20 cellular contexts compared by ENCODE assay signal in genomic region chr4:76558391-76559235, GRCh38.
DNase-seq lines count a peak whose midpoint lies in the region; ATAC-seq and TF ChIP-seq lines count a peak whose summit lies in the region.
"Had no signal": no experiment of that assay in that cellular context is flagged by ENCODE, and none has a peak within 500 bp of the region (broad histone marks: within the 10 kb centered on the region; RNA-seq: fewer than 3 reads in every experiment).

No MANE protein-coding gene starts in this region.

- H3K18ac ChIP-seq in mesenchymal stem cell (ENCODE audit: low read depth in 1 of 2, low read length in 2 of 2) = no peak overlapping the region

- H2BK120ac ChIP-seq in mesenchymal stem cell (ENCODE audit: low read depth, low read length) = no peak overlapping the region

- H3K79me1 ChIP-seq in mesenchymal stem cell (replicated peaks; ENCODE audit: low read length, poor library complexity, severe bottlenecking) = no peaks in the 10 kb centered on the region

- no peak overlapping the region for H3K4me3 ChIP-seq in BLaER1
- H3K4me3 ChIP-seq in mesenchymal stem cell (ENCODE audit: insufficient read depth in 1 of 2, low read depth in 1 of 2, low read length in 2 of 2) = no peak overlapping the region
- H3K4me3 ChIP-seq: GM12878, heart right ventricle, sigmoid colon, suprapubic skin had no signal

- peak overlapping the region; percentile 46 for H3K27ac Mint-ChIP-seq in HFFc6

- DNase-seq in HFFc6 = peak; percentile 50
- peak; percentile 54 for DNase-seq in ecto neural progenitor cell (ENCODE audit: low spot score)
- no peak for DNase-seq in mesenchymal stem cell
- no peak for DNase-seq in cerebellum (ENCODE audit: low spot score)
- no peak for DNase-seq in NCI-H2107 (lab: John Stamatoyannopoulos, UW)
- DNase-seq: activated CD4-positive, alpha-beta T cell treated with anti-CD3 and anti-CD28 coated beads for 1 hour; activated naive CD4-positive, alpha-beta T cell treated with anti-CD3 and anti-CD28 coated beads, Interleukin-2, amount 50 U/mL, for 16 hours; activated T-cell treated with anti-CD3 and anti-CD28 coated beads, Interleukin-2, amount 50 U/mL, for 48 hours; DMS153; heart right ventricle; mammary epithelial cell; NCI-H1105; NCI-H2081 treated with DMSO at 0.1 percent for 48 hours; sigmoid colon had no signal

- H2BK5ac ChIP-seq in mesenchymal stem cell (ENCODE audit: low read depth, low read length, poor library complexity, severe bottlenecking) = no peak overlapping the region

- peak overlapping the region in 1 of 2 experiments; percentile 24 for H3K14ac ChIP-seq in mesenchymal stem cell (ENCODE audit: low read length in 2 of 2)

- H3K27me3 ChIP-seq in BLaER1 = no peaks in the 10 kb centered on the region
- H3K27me3 ChIP-seq in mesenchymal stem cell (ENCODE audit: control insufficient read depth in 1 of 2, insufficient read depth in 1 of 2, low read length in 2 of 2) = no peaks in the 10 kb centered on the region
- H3K27me3 ChIP-seq: heart right ventricle, sigmoid colon, suprapubic skin had no signal

- no peak overlapping the region for H2AFZ ChIP-seq in mesenchymal stem cell (ENCODE audit: low read depth, low read length)
- H2AFZ ChIP-seq: parathyroid adenoma had no signal

- H2BK12ac ChIP-seq in mesenchymal stem cell (ENCODE audit: low read length in 2 of 2) = no peak overlapping the region

- no peak overlapping the region for H3K4ac ChIP-seq in mesenchymal stem cell (ENCODE audit: low read depth in 1 of 2, low read length in 2 of 2)

- H3K4me3 Mint-ChIP-seq in HFFc6 = no peak overlapping the region

- H3K36me3 Mint-ChIP-seq in HFFc6 (ENCODE audit: low read depth) = peaks cover 9% of the 10 kb centered on the region

- H3K23ac ChIP-seq in mesenchymal stem cell (ENCODE audit: low read length in 2 of 2) = no peak overlapping the region

- peaks cover 69% of the 10 kb centered on the region for H3K4me1 Mint-ChIP-seq in HFFc6 (ENCODE audit: low read depth)

- ATAC-seq in GM21390 (IDR thresholded peaks at IDR 0.05; ENCODE audit: unreplicated experiment) = no peak
- ATAC-seq in GM21576 (IDR thresholded peaks at IDR 0.05; ENCODE audit: unreplicated experiment) = no peak
- ATAC-seq: GM12878, heart right ventricle had no signal

- no peak overlapping the region for H4K91ac ChIP-seq in mesenchymal stem cell (ENCODE audit: low read length)

- peaks cover 1% of the 10 kb centered on the region; the same call in 1 of the 2 replicates for H3K27me3 Mint-ChIP-seq in HFFc6 (ENCODE audit: insufficient read depth)

- H3K4me2 ChIP-seq in BLaER1 = peak overlapping the region; percentile 60
- no peak overlapping the region for H3K4me2 ChIP-seq in mesenchymal stem cell (ENCODE audit: low read length, poor library complexity, severe bottlenecking)

- H4K20me1 ChIP-seq in BLaER1 = no peaks in the 10 kb centered on the region

- H3K36me3 ChIP-seq in BLaER1 (no peaks in the 10 kb centered on the region), mesenchymal stem cell (ENCODE audit: control insufficient read depth in 1 of 2, insufficient read depth in 2 of 2, low read depth in 1 of 2, low read length in 2 of 2) (no peaks in the 10 kb centered on the region)
- H3K36me3 ChIP-seq: heart right ventricle, sigmoid colon, suprapubic skin had no signal

- H2AK5ac ChIP-seq in mesenchymal stem cell (ENCODE audit: low read length, severe bottlenecking) = peak overlapping the region; percentile 85

- H3K4me1 ChIP-seq in BLaER1 = peaks cover 35% of the 10 kb centered on the region
- H3K4me1 ChIP-seq in mesenchymal stem cell (ENCODE audit: control insufficient read depth, insufficient read depth, low read depth, low read length) = peaks cover 5% of the 10 kb centered on the region

- H3K9me3 ChIP-seq in BLaER1 (peaks cover 15% of the 10 kb centered on the region; the same call in 1 of the 2 replicates), mesenchymal stem cell (ENCODE audit: control insufficient read depth, low read length) (no peaks in the 10 kb centered on the region)
- H3K9me3 ChIP-seq: heart right ventricle, sigmoid colon, suprapubic skin had no signal

- no peak overlapping the region for H3K9ac ChIP-seq in BLaER1
- H3K9ac ChIP-seq in mesenchymal stem cell (ENCODE audit: low read length) = no peak overlapping the region
- H3K9ac ChIP-seq: parathyroid adenoma had no signal

- no peak for TF ChIP-seq CTCF in HFFc6 (IDR thresholded peaks at IDR 0.05)

- H4K8ac ChIP-seq in mesenchymal stem cell (ENCODE audit: low read length) = no peak overlapping the region

- H2BK15ac ChIP-seq in mesenchymal stem cell (ENCODE audit: low read depth, poor library complexity, severe bottlenecking) = no peak overlapping the region

- WGBS in mesenchymal stem cell = 54% methylated on average over 2 of the region's 5 CpGs

- no peak overlapping the region for H3K27ac ChIP-seq in BLaER1
- no peak overlapping the region for H3K27ac ChIP-seq in mesenchymal stem cell (ENCODE audit: low read length, poor library complexity, severe bottlenecking)
- H3K27ac ChIP-seq: heart right ventricle, parathyroid adenoma, suprapubic skin had no signal

- no peaks in the 10 kb centered on the region for H3K9me3 Mint-ChIP-seq in HFFc6

Comparison
In these comparisons a context has a peak if more than half of its experiments do, and no peak if none do; other contexts are left out.
1. DNase-seq: peak in HFFc6 (single experiment) and ecto neural progenitor cell (single experiment); none in mesenchymal stem cell (single experiment), cerebellum (single experiment) and NCI-H2107 (single experiment).